ENCODE assay signal across 19 cellular contexts in the genomic region with DNA sequence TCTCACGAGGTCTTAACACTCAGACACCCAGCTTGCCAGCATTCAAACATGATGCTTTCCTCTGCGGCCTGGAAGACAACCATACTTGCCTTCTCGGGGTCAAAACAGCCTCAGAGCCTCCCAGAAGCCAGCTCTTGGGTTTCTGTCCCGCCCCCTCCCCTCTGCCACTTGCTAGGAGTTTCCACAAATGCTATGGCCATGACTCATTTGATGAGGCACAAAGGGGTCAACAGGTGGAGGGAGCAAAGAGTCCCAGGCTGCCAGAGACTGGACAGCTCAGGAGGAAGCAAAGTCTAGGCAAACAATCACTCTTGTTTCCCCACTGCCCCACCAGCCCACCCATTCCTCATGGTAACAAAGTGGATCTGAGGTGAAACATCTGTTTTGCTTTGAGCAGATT.
DNase-seq lines count a peak whose midpoint lies in the region; ATAC-seq and TF ChIP-seq lines count a peak whose summit lies in the region.
"Had no signal": no experiment of that assay in that cellular context is flagged by ENCODE, and none has a peak within 500 bp of the region (broad histone marks: within the 10 kb centered on the region; RNA-seq: fewer than 3 reads in every experiment).

No MANE protein-coding gene starts in this region.

- H3K4me2 ChIP-seq in IMR-90 (ENCODE audit: low read depth, low read length), result no peak overlapping the region
- H3K4me2 ChIP-seq in mesendoderm (ENCODE audit: low read length), result no peak overlapping the region

- H2BK20ac ChIP-seq in IMR-90 (ENCODE audit: low read depth, low read length), result peak overlapping the region; percentile 83

- peaks cover 10% of the 10 kb centered on the region for H3K27me3 Mint-ChIP-seq in stimulated activated memory B cell treated with anti-CD40 and anti-IgM and Interleukin-4, amounts not matched to agents 10 μg/mL and 1 μg/mL and 100 μg/mL, for 72 hours

- no peak overlapping the region for H3K4me3 Mint-ChIP-seq in stimulated activated memory B cell treated with anti-CD40 and anti-IgM and Interleukin-4, amounts not matched to agents 10 μg/mL and 1 μg/mL and 100 μg/mL, for 72 hours
- H3K4me3 Mint-ChIP-seq: HFFc6; naive B cell; stimulated activated effector memory CD8-positive, alpha-beta T cell treated with anti-CD3 and anti-CD28 coated beads, Interleukin-12 subunit alpha, Interleukin-12 subunit beta, amount 100 ng/mL, for 72 hours had no signal

- no peak for TF ChIP-seq RAD21 in IMR-90 (IDR thresholded peaks at IDR 0.05; ENCODE audit: low read length)

- H3K27ac ChIP-seq in IMR-90 (ENCODE audit: insufficient read depth, low read length) (peak overlapping the region; percentile 17; the same call in 1 of the 2 replicates), mesendoderm (ENCODE audit: low read depth, low read length) (no peak overlapping the region)
- H3K27ac ChIP-seq: gastroesophageal sphincter, vagina had no signal

- H2BK120ac ChIP-seq in IMR-90 (ENCODE audit: low read depth, low read length) (peak overlapping the region; percentile 64), mesendoderm (ENCODE audit: low read depth, low read length) (no peak overlapping the region)

- DNase-seq in BE2C (peak; percentile 39), IMR-90 (peak; percentile 90), cardiac fibroblast (ENCODE audit: low read depth in 2 of 2) (peak; percentile 4 to 22), mesendoderm (peak; percentile 55), activated gamma-delta T cell treated with Interleukin-2 at 50 U/mL for 16 hours (no peak), putamen (ENCODE audit: low spot score) (no peak), HuH-7.5 (ENCODE audit: low spot score) (no peak)
- DNase-seq: activated CD4-positive, alpha-beta T cell treated with anti-CD3 and anti-CD28 coated beads for 1 hour; GF-D8; HFFc6; naive B cell; NCI-H1092 treated with DMSO at 0.1 percent for 48 hours; NCI-H2227 treated with DMSO at 0.1 percent for 48 hours; retina; stimulated activated CD4-positive, alpha-beta T cell treated with anti-CD3 and anti-CD28 coated beads, Interleukin-2, amount 100 ng/mL, for 48 hours had no signal

- in situ Hi-C loops in IMR-90 (cut with MboI; ENCODE audit: low sequenced_read_pairs), result no loop called here

- no peak overlapping the region for H2AK9ac ChIP-seq in IMR-90 (replicated peaks; ENCODE audit: low read depth, low read length, poor library complexity)

- H3K18ac ChIP-seq in IMR-90 (ENCODE audit: low read depth, low read length) (peak overlapping the region; percentile 58; the same call in 1 of the 2 replicates), mesendoderm (ENCODE audit: low read length) (no peak overlapping the region)

- H2AK5ac ChIP-seq in IMR-90 (ENCODE audit: low read depth, low read length) (peak overlapping the region; percentile 7; the same call in 1 of the 2 replicates), mesendoderm (ENCODE audit: low read length) (no peak overlapping the region)

- H3K9me3 Mint-ChIP-seq in stimulated activated memory B cell treated with anti-CD40 and anti-IgM and Interleukin-4, amounts not matched to agents 10 μg/mL and 1 μg/mL and 100 μg/mL, for 72 hours, result no peaks in the 10 kb centered on the region
- H3K9me3 Mint-ChIP-seq: HFFc6 had no signal

- POLR2A ChIA-PET in IMR-90 (lab: Charles Lee; ENCODE audit: unreplicated experiment), result no interaction called here

- H3K56ac ChIP-seq in IMR-90 (ENCODE audit: extremely low read depth, insufficient read depth, low read length) (no peak overlapping the region), mesendoderm (ENCODE audit: low read length) (no peak overlapping the region)

- peak overlapping the region in 1 of 2 experiments; percentile 4; a peak in 1 of 4 replicates for H4K8ac ChIP-seq in IMR-90 (ENCODE audit: low read depth in 2 of 2, low read length in 2 of 2)
- no peak overlapping the region for H4K8ac ChIP-seq in mesendoderm (ENCODE audit: low read depth, low read length)

- H3K4me1 ChIP-seq in BE2C, result peaks cover 5% of the 10 kb centered on the region
- H3K4me1 ChIP-seq in IMR-90 (ENCODE audit: control insufficient read depth, insufficient read depth, low read length), result peaks cover 9% of the 10 kb centered on the region
- no peaks in the 10 kb centered on the region for H3K4me1 ChIP-seq in mesendoderm (ENCODE audit: control insufficient read depth, low read depth, low read length)
- H3K4me1 ChIP-seq: vagina had no signal

- no peak overlapping the region; the same call in 1 of the 2 replicates for H4K91ac ChIP-seq in IMR-90 (ENCODE audit: insufficient read depth, low read depth, low read length)

- no peak overlapping the region for H3K4me3 ChIP-seq in BE2C (ENCODE audit: low read depth, low read length)
- no peak overlapping the region for H3K4me3 ChIP-seq in IMR-90 (ENCODE audit: insufficient read depth, low read depth, low read length)
- H3K4me3 ChIP-seq in cardiac fibroblast (replicated peaks in 1 of 2; ENCODE audit: low read depth in 2 of 2, low read length in 2 of 2), result no peak overlapping the region
- H3K4me3 ChIP-seq in mesendoderm (ENCODE audit: low read length), result no peak overlapping the region
- H3K4me3 ChIP-seq: gastroesophageal sphincter, vagina had no signal

- H4K5ac ChIP-seq in IMR-90 (ENCODE audit: low read depth, low read length) (peak overlapping the region; percentile 59; the same call in 1 of the 2 replicates), mesendoderm (ENCODE audit: low read length) (no peak overlapping the region)

- H3K14ac ChIP-seq in IMR-90 (replicated peaks; ENCODE audit: low read depth, low read length), result peak overlapping the region; percentile 16

- H2BK15ac ChIP-seq in IMR-90 (ENCODE audit: low read depth, low read length) (peak overlapping the region; percentile 6; the same call in 2 of the 3 replicates), mesendoderm (replicated peaks; ENCODE audit: low read depth) (no peak overlapping the region)

- H3K36me3 ChIP-seq in BE2C (no peaks in the 10 kb centered on the region), IMR-90 (ENCODE audit: control insufficient read depth, insufficient read depth, low read length) (no peaks in the 10 kb centered on the region), mesendoderm (ENCODE audit: control insufficient read depth, insufficient read depth, low read length) (no peaks in the 10 kb centered on the region)
- H3K36me3 ChIP-seq: gastroesophageal sphincter, vagina had no signal

- WGBS in IMR-90 (ENCODE audit: extremely low coverage in 2 of 2, insufficient read length in 1 of 2), 2 experiments, result 75% methylated on average over 1 of the region's 4 CpGs; no CpG with 5 or more reads in 1 of the 2 experiments
- WGBS in mesendoderm (ENCODE audit: extremely low coverage, insufficient coverage, low lambda C conversion rate), result no CpG with 5 or more reads among the region's 4 CpGs

- intact Hi-C loops in IMR-90 (cut with micrococcal nuclease), result no loop called here

- no peaks in the 10 kb centered on the region for H4K20me1 ChIP-seq in IMR-90 (ENCODE audit: insufficient read depth, low read length)

- no TSS peak for BruUV-seq in IMR-90 (replicated peaks; lab: Mats Ljungman, UMichigan)

- dilution Hi-C loops in IMR-90 (cut with HindIII; ENCODE audit: low sequenced_read_pairs, unreplicated experiment), result no loop called here

- no peaks in the 10 kb centered on the region for H3K79me1 ChIP-seq in IMR-90 (ENCODE audit: low read depth in 1 of 2, low read length in 2 of 2)
- no peaks in the 10 kb centered on the region for H3K79me1 ChIP-seq in mesendoderm (ENCODE audit: low read length)

- peak overlapping the region; percentile 39; the same call in 1 of the 2 replicates for H3K23ac ChIP-seq in IMR-90 (ENCODE audit: low read depth, low read length)
- no peak overlapping the region for H3K23ac ChIP-seq in mesendoderm (ENCODE audit: low read length)

- H3K9ac ChIP-seq in IMR-90 (ENCODE audit: low read depth, low read length), result no peak overlapping the region
- H3K9ac ChIP-seq in mesendoderm (ENCODE audit: low read length), result no peak overlapping the region

- no peak overlapping the region for H3K27ac Mint-ChIP-seq in stimulated activated memory B cell treated with anti-CD40 and anti-IgM and Interleukin-4, amounts not matched to agents 10 μg/mL and 1 μg/mL and 100 μg/mL, for 72 hours
- H3K27ac Mint-ChIP-seq: HFFc6; stimulated activated effector memory CD8-positive, alpha-beta T cell treated with anti-CD3 and anti-CD28 coated beads, Interleukin-12 subunit alpha, Interleukin-12 subunit beta, amount 100 ng/mL, for 72 hours had no signal

- no peak for TF ChIP-seq POLR2A in IMR-90 (IDR thresholded peaks at IDR 0.05; ENCODE audit: low read depth, low read length)

- no peak overlapping the region for H2AFZ ChIP-seq in IMR-90 (replicated peaks; ENCODE audit: low read length, poor library complexity)

- H3K79me2 ChIP-seq in mesendoderm (ENCODE audit: control insufficient read depth, insufficient read depth, low read length), result no peaks in the 10 kb centered on the region

- H3K4ac ChIP-seq in IMR-90 (ENCODE audit: low read depth, low read length) (peak overlapping the region; percentile 62), mesendoderm (ENCODE audit: low read depth, low read length) (no peak overlapping the region)

- H3K9me1 ChIP-seq in IMR-90 (ENCODE audit: insufficient read depth, low read length), result peaks cover 6% of the 10 kb centered on the region; the same call in 1 of the 2 replicates

- TF ChIP-seq CTCF in BE2C (IDR thresholded peaks at IDR 0.05; ENCODE audit: low read depth, low read length), result no peak
- TF ChIP-seq CTCF in IMR-90 (conservative IDR thresholded peaks at IDR 0.05; ENCODE audit: low read depth, low read length), result no peak
- TF ChIP-seq CTCF in cardiac fibroblast (IDR thresholded peaks at IDR 0.05; ENCODE audit: low read depth, low read length), result no peak

- H3K9me3 ChIP-seq in BE2C (no peaks in the 10 kb centered on the region), IMR-90 (ENCODE audit: control insufficient read depth, insufficient read depth, low read length) (no peaks in the 10 kb centered on the region)
- H3K9me3 ChIP-seq: gastroesophageal sphincter, vagina had no signal

- ATAC-seq in IMR-90 (ENCODE audit: low read depth), result peak; percentile 80
- ATAC-seq in stimulated activated memory B cell treated with anti-CD40 and anti-IgM and Interleukin-4, amounts not matched to agents 10 μg/mL and 1 μg/mL and 100 μg/mL, for 72 hours, result no peak
- ATAC-seq: gastroesophageal sphincter; stimulated activated effector memory CD8-positive, alpha-beta T cell treated with anti-CD3 and anti-CD28 coated beads, Interleukin-12 subunit alpha, Interleukin-12 subunit beta, amount 100 ng/mL, for 72 hours had no signal

- peaks cover 4% of the 10 kb centered on the region for H3K36me3 Mint-ChIP-seq in stimulated activated memory B cell treated with anti-CD40 and anti-IgM and Interleukin-4, amounts not matched to agents 10 μg/mL and 1 μg/mL and 100 μg/mL, for 72 hours
- H3K36me3 Mint-ChIP-seq: stimulated activated effector memory CD8-positive, alpha-beta T cell treated with anti-CD3 and anti-CD28 coated beads, Interleukin-12 subunit alpha, Interleukin-12 subunit beta, amount 100 ng/mL, for 72 hours had no signal

- no peak overlapping the region for H2BK5ac ChIP-seq in IMR-90 (ENCODE audit: low read depth, low read length, poor library complexity, severe bottlenecking)
- H2BK5ac ChIP-seq in mesendoderm (ENCODE audit: low read length), result no peak overlapping the region

- CTCF ChIA-PET in IMR-90 (lab: Yijun Ruan, JAX), result no interaction called here

- H3K27me3 ChIP-seq in BE2C, result no peaks in the 10 kb centered on the region
- no peaks in the 10 kb centered on the region for H3K27me3 ChIP-seq in IMR-90 (ENCODE audit: control insufficient read depth, insufficient read depth, low read length)
- H3K27me3 ChIP-seq in mesendoderm (ENCODE audit: insufficient read depth, low read length, poor library complexity), result no peaks in the 10 kb centered on the region
- H3K27me3 ChIP-seq: gastroesophageal sphincter, vagina had no signal

- no peaks in the 10 kb centered on the region for H3K4me1 Mint-ChIP-seq in stimulated activated memory B cell treated with anti-CD40 and anti-IgM and Interleukin-4, amounts not matched to agents 10 μg/mL and 1 μg/mL and 100 μg/mL, for 72 hours
- H3K4me1 Mint-ChIP-seq: naive B cell; stimulated activated effector memory CD8-positive, alpha-beta T cell treated with anti-CD3 and anti-CD28 coated beads, Interleukin-12 subunit alpha, Interleukin-12 subunit beta, amount 100 ng/mL, for 72 hours had no signal

Comparison
In these comparisons a context has a peak if more than half of its experiments do, and no peak if none do; other contexts are left out.
1. DNase-seq: peak in BE2C (single experiment), IMR-90 (single experiment), cardiac fibroblast (2 of 2) and mesendoderm (single experiment); none in activated gamma-delta T cell treated with Interleukin-2 at 50 U/mL for 16 hours (single experiment), putamen (single experiment) and HuH-7.5 (single experiment).